Comparison of ENCODE assay signal across 1 cellular context in the genomic region with DNA sequence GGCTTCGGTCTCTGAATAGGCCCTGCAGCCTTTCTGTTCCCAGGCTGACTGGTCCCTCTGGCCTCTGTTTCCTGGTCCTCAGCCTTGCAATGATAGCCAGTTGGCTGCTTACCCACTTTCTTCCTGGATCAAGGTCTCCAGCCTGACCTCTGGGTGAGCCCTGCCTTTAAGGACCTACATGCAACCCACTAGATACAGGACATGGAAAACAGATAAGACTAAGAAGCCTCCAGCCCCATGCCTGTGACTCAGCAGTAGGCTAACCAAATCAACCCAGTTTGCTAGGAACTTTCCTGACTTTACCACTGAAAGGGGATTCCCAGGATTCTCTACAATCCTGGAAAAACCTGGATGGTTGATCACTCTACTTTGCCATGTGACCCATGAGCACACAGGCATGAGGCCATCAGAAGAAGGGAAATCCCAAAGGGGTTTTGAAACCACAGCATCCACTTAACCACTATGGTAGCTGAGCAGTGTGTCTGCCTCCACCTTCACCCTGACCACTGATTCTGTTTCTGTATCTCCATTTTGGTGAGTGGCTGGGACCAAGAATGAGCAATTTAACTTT.
TF ChIP-seq lines count a peak whose summit lies in the region.

No MANE protein-coding gene starts in this region.

TF ChIP-seq in K562, 482 proteins besides CTCF, POLR2A, EP300 and RAD21 (continued from another document and continues in another):
- TF ChIP-seq, protein P1, sequence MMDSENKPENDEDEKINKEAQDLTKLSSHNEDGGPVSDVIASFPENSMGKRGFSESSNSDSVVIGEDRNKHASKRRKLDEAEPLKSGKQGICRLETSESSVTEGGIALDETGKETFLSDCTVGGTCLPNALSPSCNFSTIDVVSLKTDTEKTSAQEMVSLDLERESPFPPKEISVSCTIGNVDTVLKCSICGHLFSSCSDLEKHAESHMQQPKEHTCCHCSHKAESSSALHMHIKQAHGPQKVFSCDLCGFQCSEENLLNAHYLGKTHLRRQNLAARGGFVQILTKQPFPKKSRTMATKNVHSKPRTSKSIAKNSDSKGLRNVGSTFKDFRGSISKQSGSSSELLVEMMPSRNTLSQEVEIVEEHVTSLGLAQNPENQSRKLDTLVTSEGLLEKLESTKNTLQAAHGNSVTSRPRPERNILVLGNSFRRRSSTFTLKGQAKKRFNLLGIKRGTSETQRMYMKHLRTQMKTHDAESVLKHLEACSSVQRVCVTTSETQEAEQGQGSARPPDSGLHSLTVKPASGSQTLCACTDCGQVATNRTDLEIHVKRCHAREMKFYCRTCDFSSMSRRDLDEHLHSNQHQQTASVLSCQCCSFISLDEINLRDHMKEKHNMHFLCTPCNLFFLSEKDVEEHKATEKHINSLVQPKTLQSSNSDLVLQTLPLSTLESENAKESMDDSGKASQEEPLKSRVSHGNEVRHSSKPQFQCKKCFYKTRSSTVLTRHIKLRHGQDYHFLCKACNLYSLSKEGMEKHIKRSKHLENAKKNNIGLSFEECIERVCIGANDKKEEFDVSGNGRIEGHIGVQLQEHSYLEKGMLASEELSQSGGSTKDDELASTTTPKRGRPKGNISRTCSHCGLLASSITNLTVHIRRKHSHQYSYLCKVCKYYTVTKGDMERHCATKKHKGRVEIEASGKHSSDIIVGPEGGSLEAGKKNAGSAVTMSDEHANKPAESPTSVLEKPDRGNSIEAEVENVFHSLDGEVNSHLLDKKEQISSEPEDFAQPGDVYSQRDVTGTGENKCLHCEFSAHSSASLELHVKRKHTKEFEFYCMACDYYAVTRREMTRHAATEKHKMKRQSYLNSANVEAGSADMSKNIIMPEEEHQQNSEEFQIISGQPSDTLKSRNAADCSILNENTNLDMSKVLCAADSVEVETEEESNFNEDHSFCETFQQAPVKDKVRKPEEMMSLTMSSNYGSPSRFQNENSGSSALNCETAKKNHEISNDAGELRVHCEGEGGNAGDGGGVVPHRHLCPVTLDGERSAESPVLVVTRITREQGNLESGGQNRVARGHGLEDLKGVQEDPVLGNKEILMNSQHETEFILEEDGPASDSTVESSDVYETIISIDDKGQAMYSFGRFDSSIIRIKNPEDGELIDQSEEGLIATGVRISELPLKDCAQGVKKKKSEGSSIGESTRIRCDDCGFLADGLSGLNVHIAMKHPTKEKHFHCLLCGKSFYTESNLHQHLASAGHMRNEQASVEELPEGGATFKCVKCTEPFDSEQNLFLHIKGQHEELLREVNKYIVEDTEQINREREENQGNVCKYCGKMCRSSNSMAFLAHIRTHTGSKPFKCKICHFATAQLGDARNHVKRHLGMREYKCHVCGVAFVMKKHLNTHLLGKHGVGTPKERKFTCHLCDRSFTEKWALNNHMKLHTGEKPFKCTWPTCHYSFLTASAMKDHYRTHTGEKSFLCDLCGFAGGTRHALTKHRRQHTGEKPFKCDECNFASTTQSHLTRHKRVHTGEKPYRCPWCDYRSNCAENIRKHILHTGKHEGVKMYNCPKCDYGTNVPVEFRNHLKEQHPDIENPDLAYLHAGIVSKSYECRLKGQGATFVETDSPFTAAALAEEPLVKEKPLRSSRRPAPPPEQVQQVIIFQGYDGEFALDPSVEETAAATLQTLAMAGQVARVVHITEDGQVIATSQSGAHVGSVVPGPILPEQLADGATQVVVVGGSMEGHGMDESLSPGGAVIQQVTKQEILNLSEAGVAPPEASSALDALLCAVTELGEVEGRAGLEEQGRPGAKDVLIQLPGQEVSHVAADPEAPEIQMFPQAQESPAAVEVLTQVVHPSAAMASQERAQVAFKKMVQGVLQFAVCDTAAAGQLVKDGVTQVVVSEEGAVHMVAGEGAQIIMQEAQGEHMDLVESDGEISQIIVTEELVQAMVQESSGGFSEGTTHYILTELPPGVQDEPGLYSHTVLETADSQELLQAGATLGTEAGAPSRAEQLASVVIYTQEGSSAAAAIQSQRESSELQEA (IDR thresholded peaks at IDR 0.05; ENCODE audit: low read depth): no peak
- TF ChIP-seq ZNF133 (CRISPR knock-in tag; IDR thresholded peaks at IDR 0.05) (no peak), ZNF76 (CRISPR knock-in tag; IDR thresholded peaks at IDR 0.05; ENCODE audit: borderline replicate concordance) (no peak), ARNT (IDR thresholded peaks at IDR 0.05) (peak in 1 of 2 experiments; percentile 78; a peak in 2 of 4 replicates), MEIS2 (IDR thresholded peaks at IDR 0.05; ENCODE audit: partially characterized antibody) (no peak), NFE2L1 (tag; IDR thresholded peaks at IDR 0.05; ENCODE audit: borderline replicate concordance, low read depth) (peak; percentile 51; the same call in 1 of the 2 replicates), ESRRA (IDR thresholded peaks at IDR 0.05; ENCODE audit: borderline replicate concordance, low read depth) (peak; percentile 95), ZNF445 (CRISPR knock-in tag; IDR thresholded peaks at IDR 0.05; ENCODE audit: low read depth) (no peak), LARP7 (IDR thresholded peaks at IDR 0.05) (no peak), CREM (IDR thresholded peaks at IDR 0.05; ENCODE audit: low read depth) (peak; percentile 60), TCF3 (CRISPR knock-in tag; IDR thresholded peaks at IDR 0.05) (peak; percentile 86), ZC3H11A (IDR thresholded peaks at IDR 0.05; ENCODE audit: low read depth, low read length) (no peak), HDGF (IDR thresholded peaks at IDR 0.05) (0 out of 2 replicates have a peak, but pooled peaks have one; percentile 58), FOSL1 (tag; conservative IDR thresholded peaks at IDR 0.05) (peak; percentile 90), SETDB1 (IDR thresholded peaks at IDR 0.05; ENCODE audit: low read length) (no peak), BMI1 (IDR thresholded peaks at IDR 0.05; ENCODE audit: low read length) (no peak), SNRNP70 (optimal IDR thresholded peaks at IDR 0.05; ENCODE audit: low read depth, low read length) (no peak), JUN (IDR thresholded peaks at IDR 0.05; ENCODE audit: borderline replicate concordance, low read depth, low read length) (peak; percentile 78; the same call in 1 of the 2 replicates), JUN (CRISPR knock-in tag; IDR thresholded peaks at IDR 0.05; ENCODE audit: borderline replicate concordance) (no peak)
- TF ChIP-seq, protein P2, sequence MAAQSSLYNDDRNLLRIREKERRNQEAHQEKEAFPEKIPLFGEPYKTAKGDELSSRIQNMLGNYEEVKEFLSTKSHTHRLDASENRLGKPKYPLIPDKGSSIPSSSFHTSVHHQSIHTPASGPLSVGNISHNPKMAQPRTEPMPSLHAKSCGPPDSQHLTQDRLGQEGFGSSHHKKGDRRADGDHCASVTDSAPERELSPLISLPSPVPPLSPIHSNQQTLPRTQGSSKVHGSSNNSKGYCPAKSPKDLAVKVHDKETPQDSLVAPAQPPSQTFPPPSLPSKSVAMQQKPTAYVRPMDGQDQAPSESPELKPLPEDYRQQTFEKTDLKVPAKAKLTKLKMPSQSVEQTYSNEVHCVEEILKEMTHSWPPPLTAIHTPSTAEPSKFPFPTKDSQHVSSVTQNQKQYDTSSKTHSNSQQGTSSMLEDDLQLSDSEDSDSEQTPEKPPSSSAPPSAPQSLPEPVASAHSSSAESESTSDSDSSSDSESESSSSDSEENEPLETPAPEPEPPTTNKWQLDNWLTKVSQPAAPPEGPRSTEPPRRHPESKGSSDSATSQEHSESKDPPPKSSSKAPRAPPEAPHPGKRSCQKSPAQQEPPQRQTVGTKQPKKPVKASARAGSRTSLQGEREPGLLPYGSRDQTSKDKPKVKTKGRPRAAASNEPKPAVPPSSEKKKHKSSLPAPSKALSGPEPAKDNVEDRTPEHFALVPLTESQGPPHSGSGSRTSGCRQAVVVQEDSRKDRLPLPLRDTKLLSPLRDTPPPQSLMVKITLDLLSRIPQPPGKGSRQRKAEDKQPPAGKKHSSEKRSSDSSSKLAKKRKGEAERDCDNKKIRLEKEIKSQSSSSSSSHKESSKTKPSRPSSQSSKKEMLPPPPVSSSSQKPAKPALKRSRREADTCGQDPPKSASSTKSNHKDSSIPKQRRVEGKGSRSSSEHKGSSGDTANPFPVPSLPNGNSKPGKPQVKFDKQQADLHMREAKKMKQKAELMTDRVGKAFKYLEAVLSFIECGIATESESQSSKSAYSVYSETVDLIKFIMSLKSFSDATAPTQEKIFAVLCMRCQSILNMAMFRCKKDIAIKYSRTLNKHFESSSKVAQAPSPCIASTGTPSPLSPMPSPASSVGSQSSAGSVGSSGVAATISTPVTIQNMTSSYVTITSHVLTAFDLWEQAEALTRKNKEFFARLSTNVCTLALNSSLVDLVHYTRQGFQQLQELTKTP (IDR thresholded peaks at IDR 0.05; ENCODE audit: low read depth in 1 of 2, partially characterized antibody in 2 of 2): no peak
- TF ChIP-seq, protein P3, sequence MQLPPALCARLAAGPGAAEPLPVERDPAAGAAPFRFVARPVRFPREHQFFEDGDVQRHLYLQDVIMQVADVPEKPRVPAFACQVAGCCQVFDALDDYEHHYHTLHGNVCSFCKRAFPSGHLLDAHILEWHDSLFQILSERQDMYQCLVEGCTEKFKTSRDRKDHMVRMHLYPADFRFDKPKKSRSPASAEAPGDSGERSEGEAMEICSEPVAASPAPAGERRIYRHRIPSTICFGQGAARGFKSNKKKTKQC (CRISPR knock-in tag; IDR thresholded peaks at IDR 0.05): no peak
- TF ChIP-seq, protein P4, sequence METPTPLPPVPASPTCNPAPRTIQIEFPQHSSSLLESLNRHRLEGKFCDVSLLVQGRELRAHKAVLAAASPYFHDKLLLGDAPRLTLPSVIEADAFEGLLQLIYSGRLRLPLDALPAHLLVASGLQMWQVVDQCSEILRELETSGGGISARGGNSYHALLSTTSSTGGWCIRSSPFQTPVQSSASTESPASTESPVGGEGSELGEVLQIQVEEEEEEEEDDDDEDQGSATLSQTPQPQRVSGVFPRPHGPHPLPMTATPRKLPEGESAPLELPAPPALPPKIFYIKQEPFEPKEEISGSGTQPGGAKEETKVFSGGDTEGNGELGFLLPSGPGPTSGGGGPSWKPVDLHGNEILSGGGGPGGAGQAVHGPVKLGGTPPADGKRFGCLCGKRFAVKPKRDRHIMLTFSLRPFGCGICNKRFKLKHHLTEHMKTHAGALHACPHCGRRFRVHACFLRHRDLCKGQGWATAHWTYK (CRISPR knock-in tag; IDR thresholded peaks at IDR 0.05): peak; percentile 90
- TF ChIP-seq, protein P5, sequence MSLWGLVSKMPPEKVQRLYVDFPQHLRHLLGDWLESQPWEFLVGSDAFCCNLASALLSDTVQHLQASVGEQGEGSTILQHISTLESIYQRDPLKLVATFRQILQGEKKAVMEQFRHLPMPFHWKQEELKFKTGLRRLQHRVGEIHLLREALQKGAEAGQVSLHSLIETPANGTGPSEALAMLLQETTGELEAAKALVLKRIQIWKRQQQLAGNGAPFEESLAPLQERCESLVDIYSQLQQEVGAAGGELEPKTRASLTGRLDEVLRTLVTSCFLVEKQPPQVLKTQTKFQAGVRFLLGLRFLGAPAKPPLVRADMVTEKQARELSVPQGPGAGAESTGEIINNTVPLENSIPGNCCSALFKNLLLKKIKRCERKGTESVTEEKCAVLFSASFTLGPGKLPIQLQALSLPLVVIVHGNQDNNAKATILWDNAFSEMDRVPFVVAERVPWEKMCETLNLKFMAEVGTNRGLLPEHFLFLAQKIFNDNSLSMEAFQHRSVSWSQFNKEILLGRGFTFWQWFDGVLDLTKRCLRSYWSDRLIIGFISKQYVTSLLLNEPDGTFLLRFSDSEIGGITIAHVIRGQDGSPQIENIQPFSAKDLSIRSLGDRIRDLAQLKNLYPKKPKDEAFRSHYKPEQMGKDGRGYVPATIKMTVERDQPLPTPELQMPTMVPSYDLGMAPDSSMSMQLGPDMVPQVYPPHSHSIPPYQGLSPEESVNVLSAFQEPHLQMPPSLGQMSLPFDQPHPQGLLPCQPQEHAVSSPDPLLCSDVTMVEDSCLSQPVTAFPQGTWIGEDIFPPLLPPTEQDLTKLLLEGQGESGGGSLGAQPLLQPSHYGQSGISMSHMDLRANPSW (CRISPR knock-in tag; IDR thresholded peaks at IDR 0.05): no peak
- TF ChIP-seq, protein P6, sequence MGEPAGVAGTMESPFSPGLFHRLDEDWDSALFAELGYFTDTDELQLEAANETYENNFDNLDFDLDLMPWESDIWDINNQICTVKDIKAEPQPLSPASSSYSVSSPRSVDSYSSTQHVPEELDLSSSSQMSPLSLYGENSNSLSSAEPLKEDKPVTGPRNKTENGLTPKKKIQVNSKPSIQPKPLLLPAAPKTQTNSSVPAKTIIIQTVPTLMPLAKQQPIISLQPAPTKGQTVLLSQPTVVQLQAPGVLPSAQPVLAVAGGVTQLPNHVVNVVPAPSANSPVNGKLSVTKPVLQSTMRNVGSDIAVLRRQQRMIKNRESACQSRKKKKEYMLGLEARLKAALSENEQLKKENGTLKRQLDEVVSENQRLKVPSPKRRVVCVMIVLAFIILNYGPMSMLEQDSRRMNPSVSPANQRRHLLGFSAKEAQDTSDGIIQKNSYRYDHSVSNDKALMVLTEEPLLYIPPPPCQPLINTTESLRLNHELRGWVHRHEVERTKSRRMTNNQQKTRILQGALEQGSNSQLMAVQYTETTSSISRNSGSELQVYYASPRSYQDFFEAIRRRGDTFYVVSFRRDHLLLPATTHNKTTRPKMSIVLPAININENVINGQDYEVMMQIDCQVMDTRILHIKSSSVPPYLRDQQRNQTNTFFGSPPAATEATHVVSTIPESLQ (CRISPR knock-in tag; IDR thresholded peaks at IDR 0.05): no peak
- TF ChIP-seq, protein P7, sequence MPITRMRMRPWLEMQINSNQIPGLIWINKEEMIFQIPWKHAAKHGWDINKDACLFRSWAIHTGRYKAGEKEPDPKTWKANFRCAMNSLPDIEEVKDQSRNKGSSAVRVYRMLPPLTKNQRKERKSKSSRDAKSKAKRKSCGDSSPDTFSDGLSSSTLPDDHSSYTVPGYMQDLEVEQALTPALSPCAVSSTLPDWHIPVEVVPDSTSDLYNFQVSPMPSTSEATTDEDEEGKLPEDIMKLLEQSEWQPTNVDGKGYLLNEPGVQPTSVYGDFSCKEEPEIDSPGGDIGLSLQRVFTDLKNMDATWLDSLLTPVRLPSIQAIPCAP (CRISPR knock-in tag; IDR thresholded peaks at IDR 0.05; ENCODE audit: borderline replicate concordance): no peak
- TF ChIP-seq, protein P8, sequence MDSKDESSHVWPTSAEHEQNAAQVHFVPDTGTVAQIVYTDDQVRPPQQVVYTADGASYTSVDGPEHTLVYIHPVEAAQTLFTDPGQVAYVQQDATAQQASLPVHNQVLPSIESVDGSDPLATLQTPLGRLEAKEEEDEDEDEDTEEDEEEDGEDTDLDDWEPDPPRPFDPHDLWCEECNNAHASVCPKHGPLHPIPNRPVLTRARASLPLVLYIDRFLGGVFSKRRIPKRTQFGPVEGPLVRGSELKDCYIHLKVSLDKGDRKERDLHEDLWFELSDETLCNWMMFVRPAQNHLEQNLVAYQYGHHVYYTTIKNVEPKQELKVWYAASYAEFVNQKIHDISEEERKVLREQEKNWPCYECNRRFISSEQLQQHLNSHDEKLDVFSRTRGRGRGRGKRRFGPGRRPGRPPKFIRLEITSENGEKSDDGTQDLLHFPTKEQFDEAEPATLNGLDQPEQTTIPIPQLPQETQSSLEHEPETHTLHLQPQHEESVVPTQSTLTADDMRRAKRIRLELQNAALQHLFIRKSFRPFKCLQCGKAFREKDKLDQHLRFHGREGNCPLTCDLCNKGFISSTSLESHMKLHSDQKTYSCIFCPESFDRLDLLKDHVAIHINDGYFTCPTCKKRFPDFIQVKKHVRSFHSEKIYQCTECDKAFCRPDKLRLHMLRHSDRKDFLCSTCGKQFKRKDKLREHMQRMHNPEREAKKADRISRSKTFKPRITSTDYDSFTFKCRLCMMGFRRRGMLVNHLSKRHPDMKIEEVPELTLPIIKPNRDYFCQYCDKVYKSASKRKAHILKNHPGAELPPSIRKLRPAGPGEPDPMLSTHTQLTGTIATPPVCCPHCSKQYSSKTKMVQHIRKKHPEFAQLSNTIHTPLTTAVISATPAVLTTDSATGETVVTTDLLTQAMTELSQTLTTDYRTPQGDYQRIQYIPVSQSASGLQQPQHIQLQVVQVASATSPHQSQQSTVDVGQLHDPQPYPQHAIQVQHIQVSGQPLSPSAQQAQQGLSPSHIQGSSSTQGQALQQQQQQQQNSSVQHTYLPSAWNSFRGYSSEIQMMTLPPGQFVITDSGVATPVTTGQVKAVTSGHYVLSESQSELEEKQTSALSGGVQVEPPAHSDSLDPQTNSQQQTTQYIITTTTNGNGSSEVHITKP (IDR thresholded peaks at IDR 0.05; ENCODE audit: partially characterized antibody): peak; percentile 82
